1 cellular context compared by ENCODE assay signal in the genomic region with DNA sequence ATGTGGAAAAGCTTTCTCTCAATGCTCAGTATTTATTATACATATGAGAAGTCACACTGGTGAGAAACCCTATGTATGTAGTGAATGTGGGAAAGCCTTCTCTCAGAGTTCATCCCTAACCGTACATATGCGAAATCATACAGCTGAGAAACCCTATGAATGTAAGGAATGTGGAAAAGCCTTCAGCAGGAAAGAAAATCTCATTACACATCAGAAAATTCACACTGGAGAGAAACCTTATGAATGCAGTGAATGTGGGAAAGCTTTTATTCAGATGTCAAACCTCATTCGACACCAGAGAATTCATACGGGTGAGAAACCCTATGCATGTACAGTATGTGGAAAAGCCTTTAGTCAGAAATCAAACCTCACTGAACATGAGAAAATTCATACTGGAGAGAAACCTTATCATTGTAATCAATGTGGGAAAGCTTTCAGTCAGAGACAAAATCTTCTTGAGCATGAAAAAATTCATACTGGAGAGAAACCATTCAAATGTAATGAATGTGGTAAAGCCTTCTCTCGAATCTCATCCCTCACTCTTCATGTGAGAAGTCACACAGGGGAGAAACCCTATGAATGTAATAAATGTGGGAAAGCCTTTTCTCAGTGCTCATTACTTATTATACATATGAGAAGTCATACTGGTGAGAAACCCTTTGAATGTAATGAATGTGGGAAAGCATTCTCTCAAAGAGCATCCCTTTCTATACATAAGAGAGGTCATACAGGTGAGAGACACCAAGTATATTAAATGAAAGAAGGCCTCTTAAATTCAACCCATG.
TF ChIP-seq lines count a peak whose summit lies in the region.

No MANE protein-coding gene starts in this region.

TF ChIP-seq in SK-N-SH treated with all-trans-retinoic acid at 6 μM for 48 hours, 23 proteins besides CTCF, POLR2A, EP300 and RAD21 (continued from another document):
- TF ChIP-seq, protein P1, sequence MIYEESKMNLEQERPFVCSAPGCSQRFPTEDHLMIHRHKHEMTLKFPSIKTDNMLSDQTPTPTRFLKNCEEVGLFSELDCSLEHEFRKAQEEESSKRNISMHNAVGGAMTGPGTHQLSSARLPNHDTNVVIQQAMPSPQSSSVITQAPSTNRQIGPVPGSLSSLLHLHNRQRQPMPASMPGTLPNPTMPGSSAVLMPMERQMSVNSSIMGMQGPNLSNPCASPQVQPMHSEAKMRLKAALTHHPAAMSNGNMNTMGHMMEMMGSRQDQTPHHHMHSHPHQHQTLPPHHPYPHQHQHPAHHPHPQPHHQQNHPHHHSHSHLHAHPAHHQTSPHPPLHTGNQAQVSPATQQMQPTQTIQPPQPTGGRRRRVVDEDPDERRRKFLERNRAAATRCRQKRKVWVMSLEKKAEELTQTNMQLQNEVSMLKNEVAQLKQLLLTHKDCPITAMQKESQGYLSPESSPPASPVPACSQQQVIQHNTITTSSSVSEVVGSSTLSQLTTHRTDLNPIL (CRISPR knock-in tag; IDR thresholded peaks at IDR 0.05; ENCODE audit: low read depth), result no peak
- TF ChIP-seq PPARA (CRISPR knock-in tag; IDR thresholded peaks at IDR 0.05; ENCODE audit: borderline replicate concordance) (no peak), TCF4 (CRISPR knock-in tag; IDR thresholded peaks at IDR 0.05; ENCODE audit: borderline replicate concordance) (no peak), ZFP30 (CRISPR knock-in tag; IDR thresholded peaks at IDR 0.05) (no peak), GLIS3 (CRISPR knock-in tag; IDR thresholded peaks at IDR 0.05) (no peak), ARNTL (CRISPR knock-in tag; IDR thresholded peaks at IDR 0.05; ENCODE audit: borderline replicate concordance, low read depth) (no peak), SNAI2 (CRISPR knock-in tag; IDR thresholded peaks at IDR 0.05) (no peak)
- TF ChIP-seq, protein P2, sequence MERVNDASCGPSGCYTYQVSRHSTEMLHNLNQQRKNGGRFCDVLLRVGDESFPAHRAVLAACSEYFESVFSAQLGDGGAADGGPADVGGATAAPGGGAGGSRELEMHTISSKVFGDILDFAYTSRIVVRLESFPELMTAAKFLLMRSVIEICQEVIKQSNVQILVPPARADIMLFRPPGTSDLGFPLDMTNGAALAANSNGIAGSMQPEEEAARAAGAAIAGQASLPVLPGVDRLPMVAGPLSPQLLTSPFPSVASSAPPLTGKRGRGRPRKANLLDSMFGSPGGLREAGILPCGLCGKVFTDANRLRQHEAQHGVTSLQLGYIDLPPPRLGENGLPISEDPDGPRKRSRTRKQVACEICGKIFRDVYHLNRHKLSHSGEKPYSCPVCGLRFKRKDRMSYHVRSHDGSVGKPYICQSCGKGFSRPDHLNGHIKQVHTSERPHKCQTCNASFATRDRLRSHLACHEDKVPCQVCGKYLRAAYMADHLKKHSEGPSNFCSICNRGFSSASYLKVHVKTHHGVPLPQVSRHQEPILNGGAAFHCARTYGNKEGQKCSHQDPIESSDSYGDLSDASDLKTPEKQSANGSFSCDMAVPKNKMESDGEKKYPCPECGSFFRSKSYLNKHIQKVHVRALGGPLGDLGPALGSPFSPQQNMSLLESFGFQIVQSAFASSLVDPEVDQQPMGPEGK (CRISPR knock-in tag; IDR thresholded peaks at IDR 0.05; ENCODE audit: borderline replicate concordance), result no peak
- TF ChIP-seq, protein P3, sequence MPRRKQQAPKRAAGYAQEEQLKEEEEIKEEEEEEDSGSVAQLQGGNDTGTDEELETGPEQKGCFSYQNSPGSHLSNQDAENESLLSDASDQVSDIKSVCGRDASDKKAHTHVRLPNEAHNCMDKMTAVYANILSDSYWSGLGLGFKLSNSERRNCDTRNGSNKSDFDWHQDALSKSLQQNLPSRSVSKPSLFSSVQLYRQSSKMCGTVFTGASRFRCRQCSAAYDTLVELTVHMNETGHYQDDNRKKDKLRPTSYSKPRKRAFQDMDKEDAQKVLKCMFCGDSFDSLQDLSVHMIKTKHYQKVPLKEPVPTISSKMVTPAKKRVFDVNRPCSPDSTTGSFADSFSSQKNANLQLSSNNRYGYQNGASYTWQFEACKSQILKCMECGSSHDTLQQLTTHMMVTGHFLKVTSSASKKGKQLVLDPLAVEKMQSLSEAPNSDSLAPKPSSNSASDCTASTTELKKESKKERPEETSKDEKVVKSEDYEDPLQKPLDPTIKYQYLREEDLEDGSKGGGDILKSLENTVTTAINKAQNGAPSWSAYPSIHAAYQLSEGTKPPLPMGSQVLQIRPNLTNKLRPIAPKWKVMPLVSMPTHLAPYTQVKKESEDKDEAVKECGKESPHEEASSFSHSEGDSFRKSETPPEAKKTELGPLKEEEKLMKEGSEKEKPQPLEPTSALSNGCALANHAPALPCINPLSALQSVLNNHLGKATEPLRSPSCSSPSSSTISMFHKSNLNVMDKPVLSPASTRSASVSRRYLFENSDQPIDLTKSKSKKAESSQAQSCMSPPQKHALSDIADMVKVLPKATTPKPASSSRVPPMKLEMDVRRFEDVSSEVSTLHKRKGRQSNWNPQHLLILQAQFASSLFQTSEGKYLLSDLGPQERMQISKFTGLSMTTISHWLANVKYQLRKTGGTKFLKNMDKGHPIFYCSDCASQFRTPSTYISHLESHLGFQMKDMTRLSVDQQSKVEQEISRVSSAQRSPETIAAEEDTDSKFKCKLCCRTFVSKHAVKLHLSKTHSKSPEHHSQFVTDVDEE (CRISPR knock-in tag; IDR thresholded peaks at IDR 0.05), result no peak
TF ChIP-seq in SK-N-SH treated with all-trans-retinoic acid at 6 μM for 48 hours: peak in this region for 0.
